8 cellular contexts compared by ENCODE assay signal in genomic region chr10:71486465-71487114, GRCh38.
A peak's percentile ranks its signal among the peaks of the same experiment; 100 is the strongest.
DNase-seq lines count a peak whose midpoint lies in the region; ATAC-seq and TF ChIP-seq lines count a peak whose summit lies in the region.

No MANE protein-coding gene starts in this region.

- POLR2A ChIA-PET in HEK293T (lab: Yijun Ruan, JAX), result no interaction called here

- DNase-seq in AG20443 (ENCODE audit: low spot score), result peak; percentile 61
- DNase-seq in HEK293T (ENCODE audit: extremely low spot score), result peak; percentile 69
- peak; percentile 61 for DNase-seq in SKM-1 treated with dmso at 0.1 percent for 144 hours (lab: John Stamatoyannopoulos, UW; ENCODE audit: unreplicated experiment)
- peak; percentile 29 to 61 for DNase-seq in dermis microvascular lymphatic vessel endothelial cell (ENCODE audit: low read depth in 2 of 2)
- peak; percentile 24 for DNase-seq in myocyte (ENCODE audit: low read depth)
- no peak for DNase-seq in NCI-H2081 (lab: John Stamatoyannopoulos, UW)

- no peak for ATAC-seq in GM21360 (IDR thresholded peaks at IDR 0.05; ENCODE audit: unreplicated experiment)
- no peak for ATAC-seq in GM19351 (IDR thresholded peaks at IDR 0.05; ENCODE audit: unreplicated experiment)

- CTCF ChIA-PET in HEK293T (lab: Yijun Ruan, JAX), result interaction anchor here (0.9 to 1.5 kb wide), 6 partner anchors 11 to 222 kb away, joined by 3 to 8 read pairs (median 5); no protein-coding TSS in a partner anchor

TF ChIP-seq in HEK293T, 16 proteins besides CTCF, POLR2A, EP300 and RAD21:
- no peak for TF ChIP-seq FOXA1 (IDR thresholded peaks at IDR 0.05)
- no peak for TF ChIP-seq CTBP1 (IDR thresholded peaks at IDR 0.05; ENCODE audit: borderline replicate concordance)
- TF ChIP-seq FOXM1 (IDR thresholded peaks at IDR 0.05; ENCODE audit: borderline replicate concordance), result no peak
- TF ChIP-seq L3MBTL2 (conservative IDR thresholded peaks at IDR 0.05), result no peak
- no peak for TF ChIP-seq LEF1 (IDR thresholded peaks at IDR 0.05; ENCODE audit: borderline replicate concordance)
- TF ChIP-seq SP1 (IDR thresholded peaks at IDR 0.05), result no peak
- TF ChIP-seq HDGF (IDR thresholded peaks at IDR 0.05; ENCODE audit: borderline replicate concordance), result no peak
- TF ChIP-seq TARDBP (IDR thresholded peaks at IDR 0.05), result no peak
- no peak for TF ChIP-seq BHLHE40 (IDR thresholded peaks at IDR 0.05; ENCODE audit: borderline replicate concordance)
- TF ChIP-seq SUZ12 (IDR thresholded peaks at IDR 0.05), result no peak
- TF ChIP-seq FOXK2 (IDR thresholded peaks at IDR 0.05), result no peak
- no peak for TF ChIP-seq ELF4 (IDR thresholded peaks at IDR 0.05)

Comparison
In these comparisons a context has a peak if more than half of its experiments do, and no peak if none do; other contexts are left out.
1. DNase-seq: peak in AG20443 (single experiment), HEK293T (single experiment), SKM-1 treated with dmso at 0.1 percent for 144 hours (single experiment), dermis microvascular lymphatic vessel endothelial cell (2 of 2) and myocyte (single experiment); none in NCI-H2081 (0 of 2).